In the genomic region with DNA sequence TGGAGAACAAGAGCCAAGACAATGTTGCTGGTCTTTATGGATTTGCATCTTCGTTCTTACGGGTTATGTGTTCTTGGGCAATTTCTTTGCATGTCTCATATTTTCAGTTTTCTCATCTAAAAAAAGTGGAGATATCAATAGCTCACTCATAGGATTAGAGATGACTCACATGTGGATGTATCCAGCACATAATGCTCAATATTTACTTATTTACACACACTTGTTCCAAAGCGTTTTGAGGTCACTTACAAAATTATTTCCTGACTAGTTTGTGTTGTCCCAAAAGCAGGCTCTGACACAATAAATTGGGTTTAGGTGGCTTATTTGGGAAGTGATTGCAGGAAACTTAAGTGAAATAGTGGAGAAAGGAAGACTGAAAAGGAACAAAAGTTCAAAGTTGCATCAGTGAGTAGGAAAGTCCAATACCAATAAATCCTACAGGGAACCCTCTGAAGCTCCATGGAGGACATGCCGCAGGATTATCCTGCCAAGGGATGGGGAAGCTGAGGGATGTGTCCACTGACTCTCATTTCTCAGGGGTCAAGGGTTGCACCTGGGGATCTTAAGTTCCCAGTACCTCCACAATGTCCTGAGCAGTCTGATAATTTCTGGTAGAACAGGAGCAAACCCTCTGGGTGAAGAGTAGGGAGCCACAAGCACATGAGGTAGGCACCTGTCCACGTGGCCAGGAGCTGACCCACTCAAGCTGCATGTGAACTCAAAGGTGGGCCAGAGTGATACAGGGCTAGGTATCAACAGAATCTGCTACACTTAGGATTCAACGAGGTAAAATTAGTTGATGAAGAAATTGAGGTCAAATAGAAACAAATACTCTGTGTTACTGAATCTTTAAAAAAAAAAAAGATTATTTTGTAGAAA, we compare ENCODE assay signal across 13 cellular contexts. TPM values are rescaled to one million over a fixed set of nuclear protein-coding genes. Genes with fewer than 3 reads are reported as not detected.
DNase-seq lines count a peak whose midpoint lies in the region; ATAC-seq and TF ChIP-seq lines count a peak whose summit lies in the region.
"Had no signal": no experiment of that assay in that cellular context is flagged by ENCODE, and none has a peak within 500 bp of the region (broad histone marks: within the 10 kb centered on the region; RNA-seq: fewer than 3 reads in every experiment).

No MANE protein-coding gene starts in this region.

- no peaks in the 10 kb centered on the region for H4K20me1 ChIP-seq in GM23248 (ENCODE audit: insufficient read depth)

- H3K9me3 ChIP-seq in GM23248 (ENCODE audit: low read depth) (no peaks in the 10 kb centered on the region), body of pancreas (no peaks in the 10 kb centered on the region), skeletal muscle satellite cell (replicated peaks; ENCODE audit: low read length) (no peaks in the 10 kb centered on the region)

- H3K4me3 Mint-ChIP-seq in activated CD8-positive, alpha-beta memory T cell treated with anti-CD3 and anti-CD28 coated beads, Interleukin-2, amount 10 ng/mL, durations not matched to agents 7 days and 5 days: no peak overlapping the region
- H3K4me3 Mint-ChIP-seq: activated B cell treated with CpG ODN at 0.5 μM for 24 hours, type B pancreatic cell had no signal

- no peak for TF ChIP-seq CTCF in body of pancreas (IDR thresholded peaks at IDR 0.05)

- WGBS in GM23248 (ENCODE audit: low coverage in 1 of 2, low lambda C conversion rate in 2 of 2, missing lambda C conversion rate in 2 of 2), 2 experiments: 37 to 38% methylated on average over 6 of the region's 6 CpGs
- WGBS in body of pancreas, 2 donors: 73 to 81% methylated on average over 6 of the region's 6 CpGs

- no peaks in the 10 kb centered on the region for H3K9me3 Mint-ChIP-seq in activated CD8-positive, alpha-beta memory T cell treated with anti-CD3 and anti-CD28 coated beads, Interleukin-2, amount 10 ng/mL, durations not matched to agents 7 days and 5 days (ENCODE audit: low read depth)
- H3K9me3 Mint-ChIP-seq: type B pancreatic cell had no signal

- H2AFZ ChIP-seq in GM23248: peak overlapping the region; percentile 72

- intact Hi-C loops in body of pancreas (cut with DNase I): no loop called here
- intact Hi-C loops in left colon (cut with DNase I, micrococcal nuclease): no loop called here

- no peaks in the 10 kb centered on the region for H3K36me3 Mint-ChIP-seq in activated CD8-positive, alpha-beta memory T cell treated with anti-CD3 and anti-CD28 coated beads, Interleukin-2, amount 10 ng/mL, durations not matched to agents 7 days and 5 days
- H3K36me3 Mint-ChIP-seq: type B pancreatic cell had no signal

- CTCF ChIA-PET in activated CD8-positive, alpha-beta memory T cell treated with anti-CD3 and anti-CD28 coated beads, Interleukin-2, amount 10 ng/mL, durations not matched to agents 7 days and 5 days (lab: Charles Lee): no interaction called here

- H3K27ac Mint-ChIP-seq in activated CD8-positive, alpha-beta memory T cell treated with anti-CD3 and anti-CD28 coated beads, Interleukin-2, amount 10 ng/mL, durations not matched to agents 7 days and 5 days: no peak overlapping the region
- H3K27ac Mint-ChIP-seq: activated B cell treated with CpG ODN at 0.5 μM for 24 hours, type B pancreatic cell had no signal

- H3K27ac ChIP-seq in GM23248: peak overlapping the region; percentile 96
- H3K27ac ChIP-seq in body of pancreas: no peak overlapping the region

- H3K9ac ChIP-seq in GM23248 (peak overlapping the region; percentile 66), skeletal muscle satellite cell (ENCODE audit: low read depth, low read length) (no peak overlapping the region)

- H3K9me2 ChIP-seq in GM23248 (ENCODE audit: insufficient read depth): no peaks in the 10 kb centered on the region

- H3K4me2 ChIP-seq in GM23248 (ENCODE audit: unreplicated experiment) (peak overlapping the region; percentile 76), skeletal muscle satellite cell (ENCODE audit: low read length) (peak overlapping the region; percentile 18)

- H3K27me3 ChIP-seq in GM23248 (replicated peaks; ENCODE audit: insufficient read depth) (no peaks in the 10 kb centered on the region), body of pancreas (no peaks in the 10 kb centered on the region), skeletal muscle satellite cell (ENCODE audit: control insufficient read depth, insufficient read depth, low read length) (no peaks in the 10 kb centered on the region)

- peaks cover 37% of the 10 kb centered on the region for H3K4me1 ChIP-seq in GM23248 (ENCODE audit: insufficient read depth)
- H3K4me1 ChIP-seq in body of pancreas: no peaks in the 10 kb centered on the region
- H3K4me1 ChIP-seq in skeletal muscle satellite cell (ENCODE audit: control insufficient read depth, insufficient read depth, low read length): peaks cover 24% of the 10 kb centered on the region

- TF ChIP-seq POLR2A in body of pancreas (IDR thresholded peaks at IDR 0.05): no peak

- ATAC-seq in body of pancreas (peak; percentile 21), left colon (peak; percentile 63), GM18907 (IDR thresholded peaks at IDR 0.05; ENCODE audit: unreplicated experiment) (no peak)
- no peak for ATAC-seq in activated CD8-positive, alpha-beta memory T cell treated with anti-CD3 and anti-CD28 coated beads, Interleukin-2, amount 10 ng/mL, durations not matched to agents 7 days and 5 days

- peaks cover 30% of the 10 kb centered on the region for H3F3A ChIP-seq in GM23248 (ENCODE audit: insufficient read depth)

- DNase-seq in GM23248: peak; percentile 73
- no peak for DNase-seq in body of pancreas
- DNase-seq in left colon: no peak
- DNase-seq in activated naive CD4-positive, alpha-beta T cell treated with Interleukin-2 at 50 U/mL for 16 hours: no peak
- DNase-seq in germinal center (ENCODE audit: low spot score): no peak
- no peak for DNase-seq in activated CD8-positive, alpha-beta memory T cell treated with anti-CD3 and anti-CD28 coated beads, Interleukin-2, amount 10 ng/mL, durations not matched to agents 7 days and 5 days
- DNase-seq: activated B cell treated with CpG ODN at 0.5 μM for 24 hours; activated naive CD4-positive, alpha-beta T cell; central memory CD4-positive, alpha-beta T cell; midbrain had no signal

- H3K4me3 ChIP-seq in GM23248: peak overlapping the region; percentile 46
- H3K4me3 ChIP-seq in body of pancreas: no peak overlapping the region
- H3K4me3 ChIP-seq in skeletal muscle satellite cell (ENCODE audit: low read length): no peak overlapping the region

- H3K4me1 Mint-ChIP-seq in activated CD8-positive, alpha-beta memory T cell treated with anti-CD3 and anti-CD28 coated beads, Interleukin-2, amount 10 ng/mL, durations not matched to agents 7 days and 5 days: no peaks in the 10 kb centered on the region
- H3K4me1 Mint-ChIP-seq: activated B cell treated with CpG ODN at 0.5 μM for 24 hours had no signal

- H3K79me2 ChIP-seq in GM23248 (ENCODE audit: insufficient read depth): no peaks in the 10 kb centered on the region

- H3K36me3 ChIP-seq in GM23248 (ENCODE audit: low read depth): no peaks in the 10 kb centered on the region
- H3K36me3 ChIP-seq in body of pancreas (replicated peaks in 1 of 2; ENCODE audit: insufficient read depth in 1 of 2, low read depth in 2 of 2): no peaks in the 10 kb centered on the region
- no peaks in the 10 kb centered on the region for H3K36me3 ChIP-seq in skeletal muscle satellite cell (ENCODE audit: insufficient read depth, low read length)

- in situ Hi-C loops in GM23248 (cut with MboI): no loop called here

- H3K27me3 Mint-ChIP-seq in activated CD8-positive, alpha-beta memory T cell treated with anti-CD3 and anti-CD28 coated beads, Interleukin-2, amount 10 ng/mL, durations not matched to agents 7 days and 5 days: peaks cover 5% of the 10 kb centered on the region
- H3K27me3 Mint-ChIP-seq: activated B cell treated with CpG ODN at 0.5 μM for 24 hours, type B pancreatic cell had no signal

RNA-seq across cellular contexts. Expression of gene SLC44A1, which starts 37.4 kb away (rescaled TPM):
- 52.6 and 54.6 TPM in 2 replicates for total RNA-seq in GM23248 (2014; rRNA removed; shearing (Covaris generic))
- polyA plus RNA-seq in GM23248 (2016; fragmentation: Nextera tagmentation; extraction: Ambion mirVana): 27.8 and 30.4 TPM in 2 replicates
- 10 to 100 TPM; 15.5 to 39.4 TPM for total RNA-seq in body of pancreas
- 100 to 1,000 TPM; 147 to 157 TPM for total RNA-seq in left colon
- total RNA-seq in skeletal muscle satellite cell (2012; rRNA removed): 67.3 and 72.0 TPM in 2 replicates
- total RNA-seq in activated CD8-positive, alpha-beta memory T cell treated with anti-CD3 and anti-CD28 coated beads, Interleukin-2, amount 10 ng/mL, durations not matched to agents 7 days and 5 days: 10 to 100 TPM in 1 of 2 experiments, 1 to 10 TPM in 1; 4.9 to 10.3 TPM

Comparison
In these comparisons a context has a peak if more than half of its experiments do, and no peak if none do; other contexts are left out.
1. ATAC-seq: peak in body of pancreas (single experiment) and left colon (single experiment); none in activated CD8-positive, alpha-beta memory T cell treated with anti-CD3 and anti-CD28 coated beads, Interleukin-2, amount 10 ng/mL, durations not matched to agents 7 days and 5 days (single experiment) and GM18907 (single experiment).